ENCODE assay signal across 24 cellular contexts in genomic region chr2:241334813-241335212, GRCh38. TPM values are rescaled to one million over a fixed set of nuclear protein-coding genes. Genes with fewer than 3 reads are reported as not detected.
DNase-seq lines count a peak whose midpoint lies in the region; ATAC-seq and TF ChIP-seq lines count a peak whose summit lies in the region.
"Had no signal": no experiment of that assay in that cellular context is flagged by ENCODE, and none has a peak within 500 bp of the region (broad histone marks: within the 10 kb centered on the region; RNA-seq: fewer than 3 reads in every experiment).

No MANE protein-coding gene starts in this region.

- DNase-seq in NCI-H345 (lab: John Stamatoyannopoulos, UW) (peak; percentile 32), NCI-H345 treated with DMSO at 0.1 percent for 48 hours (lab: John Stamatoyannopoulos, UW; ENCODE audit: unreplicated experiment) (no peak), NCI-H510A (lab: John Stamatoyannopoulos, UW) (peak; percentile 21), WTC11 (ENCODE audit: low spot score) (no peak), psoas muscle (no peak)
- no peak for DNase-seq in activated naive CD4-positive, alpha-beta T cell treated with Interleukin-2 at 50 U/mL for 16 hours
- DNase-seq in activated CD4-positive, alpha-beta T cell treated with anti-CD3 and anti-CD28 coated beads, Interleukin-2, amount 10 ng/mL, durations not matched to agents 7 days and 5 days, result no peak
- DNase-seq: BE2C; Caco-2; CD4-positive, alpha-beta T cell; DMS79; GOT3; IMR-90; MM.1S; NCI-H1092; NCI-H1436 treated with DMSO at 0.1 percent for 48 hours; NCI-H2081 treated with DMSO at 0.1 percent for 48 hours; NCI-H446; NK-92 treated with Interleukin-12 subunit alpha and Interleukin-12 subunit beta, amount 100 ng/mL, for 24 hours; OCI-M1; Right ventricle myocardium superior had no signal

- peaks cover 7 to 13% (median 12%) of the 10 kb centered on the region in 3 donors for H3K4me1 Mint-ChIP-seq in IgD-negative memory B cell
- no peaks in the 10 kb centered on the region; the same call in 1 of the 2 replicates for H3K4me1 Mint-ChIP-seq in WTC11
- H3K4me1 Mint-ChIP-seq in activated CD4-positive, alpha-beta T cell treated with anti-CD3 and anti-CD28 coated beads, Interleukin-2, amount 10 ng/mL, durations not matched to agents 7 days and 5 days, result peaks cover 37% of the 10 kb centered on the region

- H3K36me3 Mint-ChIP-seq in IgD-negative memory B cell, result peaks cover 7% of the 10 kb centered on the region
- H3K36me3 Mint-ChIP-seq in WTC11, result peaks cover 52% of the 10 kb centered on the region
- peaks cover 52% of the 10 kb centered on the region for H3K36me3 Mint-ChIP-seq in activated CD4-positive, alpha-beta T cell treated with anti-CD3 and anti-CD28 coated beads, Interleukin-2, amount 10 ng/mL, durations not matched to agents 7 days and 5 days (ENCODE audit: low read depth)

- no peak for ATAC-seq in WTC11
- no peak for ATAC-seq in psoas muscle
- ATAC-seq: HCT116 had no signal

- no peak overlapping the region for H3K27ac ChIP-seq in psoas muscle
- H3K27ac ChIP-seq: HL-60 had no signal

- intact Hi-C loops in psoas muscle (cut with DNase I), result no loop called here

- H3K27me3 Mint-ChIP-seq in IgD-negative memory B cell, result no peaks in the 10 kb centered on the region
- H3K27me3 Mint-ChIP-seq in WTC11 (ENCODE audit: low read depth), result no peaks in the 10 kb centered on the region
- H3K27me3 Mint-ChIP-seq in activated CD4-positive, alpha-beta T cell treated with anti-CD3 and anti-CD28 coated beads, Interleukin-2, amount 10 ng/mL, durations not matched to agents 7 days and 5 days, result no peaks in the 10 kb centered on the region
- H3K27me3 Mint-ChIP-seq: CD4-positive, alpha-beta T cell had no signal

- no peaks in the 10 kb centered on the region for H3K9me3 ChIP-seq in psoas muscle
- H3K9me3 ChIP-seq: BE2C, Caco-2 had no signal

- TF ChIP-seq CTCF in WTC11 (IDR thresholded peaks at IDR 0.05) (no peak), psoas muscle (IDR thresholded peaks at IDR 0.05) (no peak)

- peaks cover 9% of the 10 kb centered on the region for H3K4me1 ChIP-seq in psoas muscle
- H3K4me1 ChIP-seq: BE2C, Caco-2 had no signal

- H3K4me3 Mint-ChIP-seq in IgD-negative memory B cell (no peak overlapping the region), WTC11 (no peak overlapping the region)
- no peak overlapping the region for H3K4me3 Mint-ChIP-seq in activated CD4-positive, alpha-beta T cell treated with anti-CD3 and anti-CD28 coated beads, Interleukin-2, amount 10 ng/mL, durations not matched to agents 7 days and 5 days
- H3K4me3 Mint-ChIP-seq: CD4-positive, alpha-beta T cell had no signal

- POLR2A ChIA-PET in WTC11 (lab: Charles Lee), result no interaction called here
- POLR2A ChIA-PET in activated CD4-positive, alpha-beta T cell treated with anti-CD3 and anti-CD28 coated beads, Interleukin-2, amount 10 ng/mL, durations not matched to agents 7 days and 5 days (lab: Charles Lee), result interaction anchor here (0.6 kb wide), 1 partner anchor 40 kb away, joined by 3 read pairs; no protein-coding TSS in a partner anchor

- no peaks in the 10 kb centered on the region for H3K27me3 ChIP-seq in psoas muscle (ENCODE audit: insufficient read depth in 3 of 3, low read length in 2 of 3)
- H3K27me3 ChIP-seq: BE2C had no signal

- no peak overlapping the region for H3K4me3 ChIP-seq in psoas muscle

- WGBS in psoas muscle, 3 donors, result 89 to 91% (median 90%) methylated on average over 2 of the region's 2 CpGs

- H3K36me3 ChIP-seq in psoas muscle (ENCODE audit: insufficient read depth in 1 of 2, low read depth in 1 of 2), result peaks cover 4 to 66% of the 10 kb centered on the region in 2 donors

- H3K9me3 Mint-ChIP-seq in IgD-negative memory B cell (no peaks in the 10 kb centered on the region), WTC11 (no peaks in the 10 kb centered on the region)
- H3K9me3 Mint-ChIP-seq in activated CD4-positive, alpha-beta T cell treated with anti-CD3 and anti-CD28 coated beads, Interleukin-2, amount 10 ng/mL, durations not matched to agents 7 days and 5 days, result no peaks in the 10 kb centered on the region
- H3K9me3 Mint-ChIP-seq: CD4-positive, alpha-beta T cell had no signal

- CTCF ChIA-PET in WTC11 (lab: Charles Lee), result no interaction called here
- CTCF ChIA-PET in activated CD4-positive, alpha-beta T cell treated with anti-CD3 and anti-CD28 coated beads, Interleukin-2, amount 10 ng/mL, durations not matched to agents 7 days and 5 days (lab: Charles Lee), result no interaction called here

- H3K27ac Mint-ChIP-seq in IgD-negative memory B cell, result peak overlapping the region in 2 of 3 donors; percentile 3 to 16
- peak overlapping the region; percentile 57; the same call in 1 of the 2 replicates for H3K27ac Mint-ChIP-seq in WTC11
- H3K27ac Mint-ChIP-seq in activated CD4-positive, alpha-beta T cell treated with anti-CD3 and anti-CD28 coated beads, Interleukin-2, amount 10 ng/mL, durations not matched to agents 7 days and 5 days, result no peak overlapping the region
- H3K27ac Mint-ChIP-seq: CD4-positive, alpha-beta T cell had no signal

TF ChIP-seq in WTC11, 78 proteins besides CTCF, POLR2A, EP300 and RAD21 (continues in another document):
- no peak for TF ChIP-seq TEAD1 (CRISPR knock-in tag; IDR thresholded peaks at IDR 0.05)
- TF ChIP-seq HMGA2 (CRISPR knock-in tag; IDR thresholded peaks at IDR 0.05), result no peak
- TF ChIP-seq, protein P1, sequence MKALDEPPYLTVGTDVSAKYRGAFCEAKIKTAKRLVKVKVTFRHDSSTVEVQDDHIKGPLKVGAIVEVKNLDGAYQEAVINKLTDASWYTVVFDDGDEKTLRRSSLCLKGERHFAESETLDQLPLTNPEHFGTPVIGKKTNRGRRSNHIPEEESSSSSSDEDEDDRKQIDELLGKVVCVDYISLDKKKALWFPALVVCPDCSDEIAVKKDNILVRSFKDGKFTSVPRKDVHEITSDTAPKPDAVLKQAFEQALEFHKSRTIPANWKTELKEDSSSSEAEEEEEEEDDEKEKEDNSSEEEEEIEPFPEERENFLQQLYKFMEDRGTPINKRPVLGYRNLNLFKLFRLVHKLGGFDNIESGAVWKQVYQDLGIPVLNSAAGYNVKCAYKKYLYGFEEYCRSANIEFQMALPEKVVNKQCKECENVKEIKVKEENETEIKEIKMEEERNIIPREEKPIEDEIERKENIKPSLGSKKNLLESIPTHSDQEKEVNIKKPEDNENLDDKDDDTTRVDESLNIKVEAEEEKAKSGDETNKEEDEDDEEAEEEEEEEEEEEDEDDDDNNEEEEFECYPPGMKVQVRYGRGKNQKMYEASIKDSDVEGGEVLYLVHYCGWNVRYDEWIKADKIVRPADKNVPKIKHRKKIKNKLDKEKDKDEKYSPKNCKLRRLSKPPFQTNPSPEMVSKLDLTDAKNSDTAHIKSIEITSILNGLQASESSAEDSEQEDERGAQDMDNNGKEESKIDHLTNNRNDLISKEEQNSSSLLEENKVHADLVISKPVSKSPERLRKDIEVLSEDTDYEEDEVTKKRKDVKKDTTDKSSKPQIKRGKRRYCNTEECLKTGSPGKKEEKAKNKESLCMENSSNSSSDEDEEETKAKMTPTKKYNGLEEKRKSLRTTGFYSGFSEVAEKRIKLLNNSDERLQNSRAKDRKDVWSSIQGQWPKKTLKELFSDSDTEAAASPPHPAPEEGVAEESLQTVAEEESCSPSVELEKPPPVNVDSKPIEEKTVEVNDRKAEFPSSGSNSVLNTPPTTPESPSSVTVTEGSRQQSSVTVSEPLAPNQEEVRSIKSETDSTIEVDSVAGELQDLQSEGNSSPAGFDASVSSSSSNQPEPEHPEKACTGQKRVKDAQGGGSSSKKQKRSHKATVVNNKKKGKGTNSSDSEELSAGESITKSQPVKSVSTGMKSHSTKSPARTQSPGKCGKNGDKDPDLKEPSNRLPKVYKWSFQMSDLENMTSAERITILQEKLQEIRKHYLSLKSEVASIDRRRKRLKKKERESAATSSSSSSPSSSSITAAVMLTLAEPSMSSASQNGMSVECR (CRISPR knock-in tag; IDR thresholded peaks at IDR 0.05; ENCODE audit: borderline replicate concordance), result no peak
- TF ChIP-seq NFE2L1 (CRISPR knock-in tag; IDR thresholded peaks at IDR 0.05), result no peak
- TF ChIP-seq, protein P2, sequence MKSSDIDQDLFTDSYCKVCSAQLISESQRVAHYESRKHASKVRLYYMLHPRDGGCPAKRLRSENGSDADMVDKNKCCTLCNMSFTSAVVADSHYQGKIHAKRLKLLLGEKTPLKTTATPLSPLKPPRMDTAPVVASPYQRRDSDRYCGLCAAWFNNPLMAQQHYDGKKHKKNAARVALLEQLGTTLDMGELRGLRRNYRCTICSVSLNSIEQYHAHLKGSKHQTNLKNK (CRISPR knock-in tag; IDR thresholded peaks at IDR 0.05), result no peak
- TF ChIP-seq CREB1 (CRISPR knock-in tag; IDR thresholded peaks at IDR 0.05), result no peak
- TF ChIP-seq, protein P3, sequence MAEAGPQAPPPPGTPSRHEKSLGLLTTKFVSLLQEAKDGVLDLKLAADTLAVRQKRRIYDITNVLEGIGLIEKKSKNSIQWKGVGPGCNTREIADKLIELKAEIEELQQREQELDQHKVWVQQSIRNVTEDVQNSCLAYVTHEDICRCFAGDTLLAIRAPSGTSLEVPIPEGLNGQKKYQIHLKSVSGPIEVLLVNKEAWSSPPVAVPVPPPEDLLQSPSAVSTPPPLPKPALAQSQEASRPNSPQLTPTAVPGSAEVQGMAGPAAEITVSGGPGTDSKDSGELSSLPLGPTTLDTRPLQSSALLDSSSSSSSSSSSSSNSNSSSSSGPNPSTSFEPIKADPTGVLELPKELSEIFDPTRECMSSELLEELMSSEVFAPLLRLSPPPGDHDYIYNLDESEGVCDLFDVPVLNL (CRISPR knock-in tag; IDR thresholded peaks at IDR 0.05; ENCODE audit: borderline replicate concordance, low read depth), result no peak
- TF ChIP-seq FOXJ3 (CRISPR knock-in tag; IDR thresholded peaks at IDR 0.05; ENCODE audit: borderline replicate concordance), result no peak
- TF ChIP-seq ZNF232 (CRISPR knock-in tag; IDR thresholded peaks at IDR 0.05), result no peak
- TF ChIP-seq EMX1 (CRISPR knock-in tag; IDR thresholded peaks at IDR 0.05), result no peak

RNA-seq across cellular contexts. Expression of gene SEPTIN2, which starts 19.1 kb away (rescaled TPM):
- polyA plus RNA-seq in IgD-negative memory B cell (134 TPM), psoas muscle (100 to 1,000 TPM in 1 of 3 donors, 10 to 100 TPM in 2; 68.8 to 122 (median 90.0) TPM)
- total RNA-seq in WTC11 (2021) (347 to 354 TPM (median 353 TPM) in 3 replicates), psoas muscle (100 to 1,000 TPM in 3 of 4 donors, 10 to 100 TPM in 1; 86.4 to 161 (median 126) TPM)
- total RNA-seq in activated CD4-positive, alpha-beta T cell treated with anti-CD3 and anti-CD28 coated beads, Interleukin-2, amount 10 ng/mL, durations not matched to agents 7 days and 5 days, result 100 to 1,000 TPM; 195 to 211 TPM

RNA-seq across cellular contexts. Expression of gene HDLBP, which starts 19.3 kb away (rescaled TPM):
- 55.3 TPM for polyA plus RNA-seq in IgD-negative memory B cell
- total RNA-seq in WTC11 (2021), result 330 to 368 TPM (median 346 TPM) in 3 replicates
- total RNA-seq in psoas muscle, result 100 to 1,000 TPM; 349 to 526 (median 469) TPM
- polyA plus RNA-seq in psoas muscle, result 100 to 1,000 TPM; 264 to 421 (median 283) TPM
- 100 to 1,000 TPM; 198 to 203 TPM for total RNA-seq in activated CD4-positive, alpha-beta T cell treated with anti-CD3 and anti-CD28 coated beads, Interleukin-2, amount 10 ng/mL, durations not matched to agents 7 days and 5 days

RNA-seq across cellular contexts. Expression of gene FARP2, which starts 21.3 kb away (rescaled TPM):
- polyA plus RNA-seq in IgD-negative memory B cell (21.9 TPM), psoas muscle (1 to 10 TPM; 5.8 to 8.4 (median 6.0) TPM)
- total RNA-seq in WTC11 (2021) (28.2 to 37.8 TPM (median 33.6 TPM) in 3 replicates), psoas muscle (10 to 100 TPM; 17.4 to 18.4 (median 17.7) TPM)
- total RNA-seq in activated CD4-positive, alpha-beta T cell treated with anti-CD3 and anti-CD28 coated beads, Interleukin-2, amount 10 ng/mL, durations not matched to agents 7 days and 5 days, result 10 to 100 TPM; 18.2 to 18.4 TPM

Comparison
In these comparisons a context has a peak if more than half of its experiments do, and no peak if none do; other contexts are left out.
1. DNase-seq: peak in NCI-H345 (single experiment) and NCI-H510A (single experiment); none in NCI-H345 treated with DMSO at 0.1 percent for 48 hours (single experiment), WTC11 (single experiment), psoas muscle (0 of 2), activated naive CD4-positive, alpha-beta T cell treated with Interleukin-2 at 50 U/mL for 16 hours (single experiment) and activated CD4-positive, alpha-beta T cell treated with anti-CD3 and anti-CD28 coated beads, Interleukin-2, amount 10 ng/mL, durations not matched to agents 7 days and 5 days (single experiment).